In genomic region chr14:81400852-81401251, GRCh38 we compare ENCODE assay signal across 8 cellular contexts. TPM values are rescaled to one million over a fixed set of nuclear protein-coding genes. Genes with fewer than 3 reads are reported as not detected.
DNase-seq lines count a peak whose midpoint lies in the region; ATAC-seq, FAIRE-seq and TF ChIP-seq lines count a peak whose summit lies in the region.

No MANE protein-coding gene starts in this region.

- H3K27ac ChIP-seq in right lobe of liver (no peak overlapping the region), HepG2 (ENCODE audit: extremely low read length, insufficient read depth, low read length) (no peak overlapping the region), PC-9 (peak overlapping the region; percentile 99)

- H4K20me1 ChIP-seq in HepG2 (ENCODE audit: insufficient read depth, low read length) (no peaks in the 10 kb centered on the region), PC-9 (ENCODE audit: insufficient read depth) (no peaks in the 10 kb centered on the region)

- in situ Hi-C loops in HepG2 (cut with HindIII; ENCODE audit: extremely low pct_ligation_motif_present, low pct_unique_long_range_greater_than_20kb): no loop called here

- TF ChIP-seq RAD21 in HepG2 (CRISPR knock-in tag; IDR thresholded peaks at IDR 0.05): no peak

- H3K79me2 ChIP-seq in HepG2 (ENCODE audit: insufficient read depth, low read length): no peaks in the 10 kb centered on the region
- H3K79me2 ChIP-seq in PC-9 (ENCODE audit: low read depth): no peaks in the 10 kb centered on the region; the same call in 1 of the 2 replicates

- peak; percentile 33 to 52 (median 48) for ATAC-seq in right lobe of liver
- ATAC-seq in HepG2: no peak

- peaks cover 31% of the 10 kb centered on the region for H3F3A ChIP-seq in PC-9 (ENCODE audit: insufficient read depth, low read depth)

- TF ChIP-seq EP300 in HepG2 (IDR thresholded peaks at IDR 0.05; ENCODE audit: low read depth in 2 of 2, low read length in 2 of 2) (no peak), HepG2 (CRISPR knock-in tag; IDR thresholded peaks at IDR 0.05; ENCODE audit: borderline replicate concordance) (no peak)

- DNase-seq in right lobe of liver (no peak), HepG2 (ENCODE audit: low spot score) (no peak), PC-9 (peak; percentile 61 to 95), fibroblast of villous mesenchyme (ENCODE audit: low read depth) (peak; percentile 89), nucleus accumbens (lab: John Stamatoyannopoulos, UW) (no peak), NCI-H774 (lab: John Stamatoyannopoulos, UW) (no peak)
- DNase-seq in stimulated activated CD8-positive, alpha-beta memory T cell treated with anti-CD3 and anti-CD28 coated beads, Interleukin-4, amount 100 ng/mL, for 48 hours: peak; percentile 56
- DNase-seq in activated naive CD4-positive, alpha-beta T cell treated with anti-CD3 and anti-CD28 coated beads, Interleukin-2, amount 50 U/mL, for 16 hours: no peak

- no peak overlapping the region for H3K4me3 ChIP-seq in right lobe of liver
- H3K4me3 ChIP-seq in HepG2 (replicated peaks in 1 of 3; ENCODE audit: insufficient read depth in 1 of 3, low read depth in 2 of 3, low read length in 3 of 3): no peak overlapping the region
- peak overlapping the region; percentile 38; the same call in 1 of the 2 replicates for H3K4me3 ChIP-seq in PC-9
- no peak overlapping the region for H3K4me3 ChIP-seq in fibroblast of villous mesenchyme (ENCODE audit: low read depth, low read length)

- no peak for FAIRE-seq in HepG2 (lab: Jason Lieb, UNC)

- POLR2A ChIA-PET in HepG2 (lab: Yijun Ruan, JAX): no interaction called here
- POLR2A ChIA-PET in PC-9 (lab: Charles Lee; ENCODE audit: unreplicated experiment): interaction anchor here (0.6 kb wide), 1 partner anchor 170 kb away, joined by 3 read pairs; no protein-coding TSS in a partner anchor

- H3K9me2 ChIP-seq in PC-9 (ENCODE audit: insufficient read depth): no peaks in the 10 kb centered on the region

- CTCF ChIA-PET in HepG2 (lab: Yijun Ruan, JAX; ENCODE audit: low intra/inter-chr PET ratio, low total read pairs) (no interaction called here), PC-9 (lab: Charles Lee) (no interaction called here)

- H3K36me3 ChIP-seq in right lobe of liver: no peaks in the 10 kb centered on the region
- peaks cover 2 to 8% of the 10 kb centered on the region in 2 experiments; a peak in 2 of 5 replicates for H3K36me3 ChIP-seq in HepG2 (replicated peaks in 1 of 2; ENCODE audit: control insufficient read depth in 1 of 2, insufficient read depth in 2 of 2, low read length in 2 of 2)
- no peaks in the 10 kb centered on the region for H3K36me3 ChIP-seq in PC-9 (ENCODE audit: low read depth)

- no peak overlapping the region for H3K9ac ChIP-seq in HepG2 (ENCODE audit: insufficient read depth, low read depth, low read length)

- H2AFZ ChIP-seq in HepG2 (ENCODE audit: low read length) (no peak overlapping the region), PC-9 (no peak overlapping the region)

- H3K27me3 ChIP-seq in right lobe of liver: no peaks in the 10 kb centered on the region
- no peaks in the 10 kb centered on the region for H3K27me3 ChIP-seq in HepG2 (ENCODE audit: control insufficient read depth in 1 of 2, insufficient read depth in 2 of 2, low read length in 2 of 2)
- no peaks in the 10 kb centered on the region for H3K27me3 ChIP-seq in PC-9 (ENCODE audit: insufficient read depth, low read depth)

- no peak for TF ChIP-seq POLR2A in right lobe of liver (IDR thresholded peaks at IDR 0.05)
- TF ChIP-seq POLR2A in HepG2 (IDR thresholded peaks at IDR 0.05; ENCODE audit: insufficient read depth in 1 of 2, low read depth in 2 of 2, low read length in 2 of 2): no peak

- TF ChIP-seq CTCF in right lobe of liver (IDR thresholded peaks at IDR 0.05) (no peak), HepG2 (CRISPR knock-in tag; IDR thresholded peaks at IDR 0.05) (no peak), PC-9 (conservative IDR thresholded peaks at IDR 0.05) (no peak), fibroblast of villous mesenchyme (IDR thresholded peaks at IDR 0.05; ENCODE audit: insufficient read depth, low read depth, low read length) (no peak)

- no peak overlapping the region for H3K4me2 ChIP-seq in HepG2 (ENCODE audit: low read depth, low read length)
- H3K4me2 ChIP-seq in PC-9: peak overlapping the region; percentile 78

- no TSS peak for BruUV-seq in HepG2 (replicated peaks; lab: Mats Ljungman, UMichigan)
- BruUV-seq in PC-9 (replicated peaks; lab: Mats Ljungman, UMichigan): no TSS peak

- H3K4me1 ChIP-seq in right lobe of liver: peaks cover 0 to 3% (median 0%) of the 10 kb centered on the region in 4 donors
- 0 out of 2 replicates have a peak, but pooled peaks cover 2% of the 10 kb centered on the region for H3K4me1 ChIP-seq in HepG2 (ENCODE audit: insufficient read depth, low read length)
- peaks cover 48% of the 10 kb centered on the region for H3K4me1 ChIP-seq in PC-9 (replicated peaks; ENCODE audit: insufficient read depth)

- 45% methylated on average over 8 of the region's 8 CpGs for WGBS in right lobe of liver (ENCODE audit: insufficient coverage, low coverage, low lambda C conversion rate, missing lambda C conversion rate)
- 81% methylated on average over 8 of the region's 8 CpGs for whole genome bisulfite sequencing in HepG2 (ENCODE audit: low lambda C conversion rate)

- H3K9me3 ChIP-seq in right lobe of liver (no peaks in the 10 kb centered on the region), HepG2 (ENCODE audit: low read length) (no peaks in the 10 kb centered on the region), PC-9 (ENCODE audit: insufficient read depth, low read depth) (no peaks in the 10 kb centered on the region)

- intact Hi-C loops in right lobe of liver (cut with DNase I): no loop called here
- intact Hi-C loops in HepG2 (cut with micrococcal nuclease; ENCODE audit: unreplicated experiment): no loop called here
- intact Hi-C loops in PC-9 (cut with micrococcal nuclease; ENCODE audit: unreplicated experiment): loop anchor here (1.0 kb wide), 1 partner anchor 98 kb away; no protein-coding TSS in a partner anchor

TF ChIP-seq in HepG2, 621 proteins besides CTCF, POLR2A, EP300 and RAD21 (continues in another document):
- TF ChIP-seq HNRNPLL (IDR thresholded peaks at IDR 0.05; ENCODE audit: low read depth, low read length, poor library complexity, severe bottlenecking) (no peak), RFX3 (CRISPR knock-in tag; IDR thresholded peaks at IDR 0.05) (no peak), ZNF121 (CRISPR knock-in tag; IDR thresholded peaks at IDR 0.05) (no peak), ELF4 (CRISPR knock-in tag; IDR thresholded peaks at IDR 0.05; ENCODE audit: borderline replicate concordance) (no peak), KDM1A (CRISPR knock-in tag; IDR thresholded peaks at IDR 0.05) (no peak), ZC3H13 (CRISPR knock-in tag; IDR thresholded peaks at IDR 0.05) (no peak), STAG1 (CRISPR knock-in tag; IDR thresholded peaks at IDR 0.05) (no peak), ZNF556 (CRISPR knock-in tag; IDR thresholded peaks at IDR 0.05; ENCODE audit: borderline replicate concordance) (no peak), ZNF432 (CRISPR knock-in tag; IDR thresholded peaks at IDR 0.05; ENCODE audit: borderline replicate concordance) (no peak), MAF1 (CRISPR knock-in tag; IDR thresholded peaks at IDR 0.05; ENCODE audit: borderline replicate concordance) (no peak), SRSF4 (IDR thresholded peaks at IDR 0.05; ENCODE audit: low read depth, low read length, poor library complexity, severe bottlenecking) (no peak)
- TF ChIP-seq, protein P1, sequence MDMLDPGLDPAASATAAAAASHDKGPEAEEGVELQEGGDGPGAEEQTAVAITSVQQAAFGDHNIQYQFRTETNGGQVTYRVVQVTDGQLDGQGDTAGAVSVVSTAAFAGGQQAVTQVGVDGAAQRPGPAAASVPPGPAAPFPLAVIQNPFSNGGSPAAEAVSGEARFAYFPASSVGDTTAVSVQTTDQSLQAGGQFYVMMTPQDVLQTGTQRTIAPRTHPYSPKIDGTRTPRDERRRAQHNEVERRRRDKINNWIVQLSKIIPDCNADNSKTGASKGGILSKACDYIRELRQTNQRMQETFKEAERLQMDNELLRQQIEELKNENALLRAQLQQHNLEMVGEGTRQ (IDR thresholded peaks at IDR 0.05; ENCODE audit: low read depth, low read length): no peak
- TF ChIP-seq, protein P1 (CRISPR knock-in tag; IDR thresholded peaks at IDR 0.05; ENCODE audit: borderline replicate concordance): no peak

RNA-seq across cellular contexts. Expression of gene STON2, which starts 0.7 kb away (rescaled TPM):
- 10 to 100 TPM in 3 of 6 experiments, 1 to 10 TPM in 3; 4.9 to 23.7 (median 10.7) TPM for total RNA-seq in right lobe of liver
- 11.0 and 13.8 TPM in 2 replicates for total RNA-seq in HepG2 (2016; rRNA removed; fragmentation: Illumina TruSeq; extraction: Trizol)
- total RNA-seq in HepG2 (2016; cell fraction: cytosol; rRNA removed; fragmentation: Illumina TruSeq; extraction: Trizol; ENCODE audit: low read depth): 1.8 and 2.0 TPM in 2 replicates
- 10.5 and 13.2 TPM in 2 replicates for total RNA-seq in HepG2 (2016; cell fraction: insoluble cytoplasmic fraction; rRNA removed; fragmentation: Illumina TruSeq; extraction: Trizol)
- 3.1 and 3.8 TPM in 2 replicates for total RNA-seq in HepG2 (2016; cell fraction: membrane; rRNA removed; fragmentation: Illumina TruSeq; extraction: Trizol)
- 12.7 and 16.5 TPM in 2 replicates for total RNA-seq in HepG2 (2016; cell fraction: nucleus; rRNA removed; fragmentation: Illumina TruSeq; extraction: Trizol)
- 2.1 and 2.4 TPM in 2 replicates for polyA plus RNA-seq in HepG2 (2011; rRNA removed)
- polyA plus RNA-seq in HepG2 (2011; cell fraction: cytosol; rRNA removed): 0.71 and 1.6 TPM in 2 replicates
- polyA plus RNA-seq in HepG2 (2011; cell fraction: nucleus; rRNA removed): 2.0 and 3.8 TPM in 2 replicates
- polyA plus RNA-seq in HepG2 (2012): 1.3 and 1.6 TPM in 2 replicates
- 0.23 and 0.43 TPM in 2 replicates for polyA plus RNA-seq in HepG2 (2016; cell fraction: cytosol; fragmentation: Illumina TruSeq; extraction: Trizol; ENCODE audit: low read depth)
- 2.4 TPM in 2 replicates for polyA plus RNA-seq in HepG2 (2016; cell fraction: insoluble cytoplasmic fraction; fragmentation: Illumina TruSeq; extraction: Trizol; ENCODE audit: low read depth)
- 0.57 and 0.77 TPM in 2 replicates for polyA plus RNA-seq in HepG2 (2016; cell fraction: membrane; fragmentation: Illumina TruSeq; extraction: Trizol; ENCODE audit: low read depth)
- 2.7 and 4.2 TPM in 2 replicates for polyA plus RNA-seq in HepG2 (2016; cell fraction: nucleus; fragmentation: Illumina TruSeq; extraction: Trizol; ENCODE audit: insufficient read depth, low read depth)
- 15.1 and 91.4 TPM in 2 replicates for polyA minus RNA-seq in HepG2 (2011; rRNA and poly(A)+ RNA removed; ENCODE audit: low replicate concordance)
- polyA minus RNA-seq in HepG2 (2011; cell fraction: cytosol; rRNA and poly(A)+ RNA removed): 6.2 and 6.7 TPM in 2 replicates
- 14.8 and 17.2 TPM in 2 replicates for polyA minus RNA-seq in HepG2 (2011; cell fraction: nucleus; rRNA and poly(A)+ RNA removed)
- 6.2 and 9.1 TPM in 2 replicates for total RNA-seq in PC-9 (2021)
- 0.32 TPM in 1 of 2 replicates, not detected in the other for total RNA-seq in fibroblast of villous mesenchyme

Comparison
In these comparisons a context has a peak if more than half of its experiments do, and no peak if none do; other contexts are left out.
1. DNase-seq: peak in PC-9 (2 of 2), fibroblast of villous mesenchyme (single experiment) and stimulated activated CD8-positive, alpha-beta memory T cell treated with anti-CD3 and anti-CD28 coated beads, Interleukin-4, amount 100 ng/mL, for 48 hours (single experiment); none in right lobe of liver (0 of 3), HepG2 (single experiment), nucleus accumbens (0 of 56), NCI-H774 (single experiment) and activated naive CD4-positive, alpha-beta T cell treated with anti-CD3 and anti-CD28 coated beads, Interleukin-2, amount 50 U/mL, for 16 hours (single experiment).